13 cellular contexts compared by ENCODE assay signal in the genomic region with DNA sequence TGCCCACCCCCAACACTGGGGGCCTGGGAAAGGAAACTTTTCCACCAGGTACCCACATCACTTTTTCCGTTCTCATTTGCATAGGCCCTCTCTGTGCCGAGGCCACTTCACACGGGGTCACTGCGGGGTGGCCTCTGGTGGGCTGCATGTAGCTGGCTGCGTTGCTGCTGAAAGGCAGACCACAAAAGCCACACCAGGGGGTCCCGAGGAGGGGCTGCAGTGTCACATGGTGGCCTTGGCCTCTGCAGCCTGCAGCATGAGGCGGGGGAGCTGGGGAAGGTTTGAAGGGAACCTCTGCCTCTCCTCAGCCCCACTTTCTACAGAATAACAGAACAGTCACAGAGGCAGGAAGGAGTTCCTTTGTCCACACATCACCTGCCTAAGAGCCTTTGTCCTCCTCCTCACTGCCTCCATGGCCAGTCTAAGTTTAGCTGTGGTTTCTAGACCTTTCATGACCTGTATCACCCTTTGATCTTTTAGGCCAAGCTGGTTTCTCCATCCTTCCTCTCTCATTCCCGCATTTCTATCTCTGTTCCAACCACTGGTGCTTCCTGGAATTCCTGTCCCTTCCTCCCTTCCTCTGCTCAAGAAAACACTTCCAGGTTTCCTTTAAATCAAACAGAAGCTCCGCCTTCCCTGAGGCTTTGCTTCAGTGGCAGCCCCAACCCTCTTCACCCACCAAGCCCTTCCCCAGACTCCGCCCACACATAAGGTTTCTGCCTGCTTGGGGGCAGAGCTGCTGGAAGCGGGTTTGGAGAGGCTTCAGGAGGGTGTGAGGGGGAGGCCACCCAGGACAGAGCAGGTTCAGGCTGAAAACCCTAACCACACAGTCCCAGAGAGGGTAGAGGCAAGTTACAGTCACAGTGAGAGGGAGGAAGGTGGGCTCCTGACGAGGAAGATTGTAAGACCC.
DNase-seq lines count a peak whose midpoint lies in the region; ATAC-seq and TF ChIP-seq lines count a peak whose summit lies in the region.
"Had no signal": no experiment of that assay in that cellular context is flagged by ENCODE, and none has a peak within 500 bp of the region (broad histone marks: within the 10 kb centered on the region; RNA-seq: fewer than 3 reads in every experiment).

No MANE protein-coding gene starts in this region.

- H3K79me2 ChIP-seq in OCI-LY7 (ENCODE audit: insufficient read depth, low read depth, low read length): no peaks in the 10 kb centered on the region
- no peaks in the 10 kb centered on the region for H3K79me2 ChIP-seq in smooth muscle cell (ENCODE audit: low read depth)

- H3K27ac ChIP-seq in BLaER1 treated with 17β-estradiol and CSF1 and Interleukin-3, amounts not matched to agents 10 nM and 100 nM: no peak overlapping the region
- H3K27ac ChIP-seq in OCI-LY7 (ENCODE audit: low read depth, low read length, poor library complexity, severe bottlenecking) (no peak overlapping the region), smooth muscle cell (ENCODE audit: low read depth) (no peak overlapping the region)
- H3K27ac ChIP-seq: upper lobe of left lung had no signal

- ATAC-seq in HG02840 (IDR thresholded peaks at IDR 0.05; ENCODE audit: low FRiP score, unreplicated experiment): no peak
- ATAC-seq: T-cell had no signal

- no peaks in the 10 kb centered on the region for H3K9me3 ChIP-seq in BLaER1 treated with 17β-estradiol and CSF1 and Interleukin-3, amounts not matched to agents 10 nM and 100 nM (replicated peaks in 1 of 11)
- H3K9me3 ChIP-seq in OCI-LY7 (ENCODE audit: low read length) (no peaks in the 10 kb centered on the region), smooth muscle cell (replicated peaks; ENCODE audit: low read depth) (no peaks in the 10 kb centered on the region)
- H3K9me3 ChIP-seq: upper lobe of left lung had no signal

- peaks cover 0 to 51% (median 9%) of the 10 kb centered on the region in 11 experiments; a peak in 13 of 22 replicates for H3K27me3 ChIP-seq in BLaER1 treated with 17β-estradiol and CSF1 and Interleukin-3, amounts not matched to agents 10 nM and 100 nM
- H3K27me3 ChIP-seq in smooth muscle cell (ENCODE audit: low read depth): no peaks in the 10 kb centered on the region
- H3K27me3 ChIP-seq: upper lobe of left lung had no signal

- peaks cover 6% of the 10 kb centered on the region for H3F3A ChIP-seq in smooth muscle cell (ENCODE audit: low read depth)

- CTCF ChIA-PET in OCI-LY7 (lab: Charles Lee; ENCODE audit: unreplicated experiment): no interaction called here

- WGBS in smooth muscle cell (ENCODE audit: low lambda C conversion rate): 81% methylated on average over 12 of the region's 12 CpGs

- H3K9ac ChIP-seq in BLaER1 treated with 17β-estradiol and CSF1 and Interleukin-3, amounts not matched to agents 10 nM and 100 nM: no peak overlapping the region; a peak in 1 of 22 replicates
- no peak overlapping the region for H3K9ac ChIP-seq in smooth muscle cell (ENCODE audit: low read depth)

- DNase-seq in H4 (ENCODE audit: low spot score) (peak; percentile 35), OCI-LY7 (ENCODE audit: low spot score) (no peak), iPS-NIHi7 (ENCODE audit: extremely low spot score) (peak; percentile 78), NCI-H446 treated with DMSO at 0.1 percent for 48 hours (lab: John Stamatoyannopoulos, UW) (no peak), smooth muscle cell (lab: John Stamatoyannopoulos, UW; ENCODE audit: unreplicated experiment) (no peak), globus pallidus (ENCODE audit: low spot score) (no peak)
- DNase-seq: activated T-cell treated with anti-CD3 and anti-CD28 coated beads for 4 hours; central memory CD4-positive, alpha-beta T cell; NCI-H1694 treated with DMSO at 0.1 percent for 48 hours; T-cell had no signal

- TF ChIP-seq CTCF in OCI-LY7 (conservative IDR thresholded peaks at IDR 0.05; ENCODE audit: low read length) (no peak), smooth muscle cell (IDR thresholded peaks at IDR 0.05; ENCODE audit: borderline replicate concordance, insufficient read depth, poor library complexity, severe bottlenecking) (no peak)

- peaks cover 59 to 78% (median 73%) of the 10 kb centered on the region in 10 experiments for H3K4me1 ChIP-seq in BLaER1 treated with 17β-estradiol and CSF1 and Interleukin-3, amounts not matched to agents 10 nM and 100 nM
- H3K4me1 ChIP-seq in OCI-LY7 (ENCODE audit: insufficient read depth, low read length, poor library complexity, severe bottlenecking): peaks cover 22% of the 10 kb centered on the region
- H3K4me1 ChIP-seq in smooth muscle cell (ENCODE audit: low read depth): peaks cover 18% of the 10 kb centered on the region

- no peak overlapping the region; a peak in 1 of 20 replicates for H3K4me3 ChIP-seq in BLaER1 treated with 17β-estradiol and CSF1 and Interleukin-3, amounts not matched to agents 10 nM and 100 nM
- H3K4me3 ChIP-seq in OCI-LY7 (ENCODE audit: low read depth, low read length, poor library complexity, severe bottlenecking): no peak overlapping the region
- H3K4me3 ChIP-seq in smooth muscle cell: no peak overlapping the region
- H3K4me3 ChIP-seq: upper lobe of left lung had no signal

- H3K9me2 ChIP-seq in OCI-LY7 (ENCODE audit: insufficient read depth, low read length): no peaks in the 10 kb centered on the region

- H4K20me1 ChIP-seq in BLaER1 treated with 17β-estradiol and CSF1 and Interleukin-3, amounts not matched to agents 10 nM and 100 nM: peaks cover 0 to 31% (median 11%) of the 10 kb centered on the region in 11 experiments; a peak in 9 of 22 replicates
- no peaks in the 10 kb centered on the region for H4K20me1 ChIP-seq in OCI-LY7 (ENCODE audit: insufficient read depth, low read length)
- no peaks in the 10 kb centered on the region for H4K20me1 ChIP-seq in smooth muscle cell (ENCODE audit: low read depth)

- H3K4me2 ChIP-seq in BLaER1 treated with 17β-estradiol and CSF1 and Interleukin-3, amounts not matched to agents 10 nM and 100 nM: peak overlapping the region; percentile 58 to 95 (median 82)
- H3K4me2 ChIP-seq in OCI-LY7 (ENCODE audit: low read length) (peak overlapping the region; percentile 50), smooth muscle cell (no peak overlapping the region)

- intact Hi-C loops in OCI-LY7 (cut with micrococcal nuclease; ENCODE audit: unreplicated experiment): no loop called here

- H2AFZ ChIP-seq in OCI-LY7 (ENCODE audit: low read length) (peak overlapping the region; percentile 77), smooth muscle cell (ENCODE audit: low read depth) (no peak overlapping the region)

- H3K36me3 ChIP-seq in BLaER1 treated with 17β-estradiol and CSF1 and Interleukin-3, amounts not matched to agents 10 nM and 100 nM: no peaks in the 10 kb centered on the region
- H3K36me3 ChIP-seq in OCI-LY7 (ENCODE audit: insufficient read depth, low read length) (no peaks in the 10 kb centered on the region), smooth muscle cell (ENCODE audit: low read depth) (no peaks in the 10 kb centered on the region)
- H3K36me3 ChIP-seq: upper lobe of left lung had no signal

- POLR2A ChIA-PET in OCI-LY7 (lab: Charles Lee): no interaction called here

- no TSS peak for BruUV-seq in OCI-LY7 (replicated peaks; lab: Mats Ljungman, UMichigan)

Comparison
In these comparisons a context has a peak if more than half of its experiments do, and no peak if none do; other contexts are left out.
1. DNase-seq: peak in H4 (single experiment) and iPS-NIHi7 (single experiment); none in OCI-LY7 (single experiment), NCI-H446 treated with DMSO at 0.1 percent for 48 hours (single experiment), smooth muscle cell (single experiment) and globus pallidus (single experiment).